23 cellular contexts compared by ENCODE assay signal in the genomic region with DNA sequence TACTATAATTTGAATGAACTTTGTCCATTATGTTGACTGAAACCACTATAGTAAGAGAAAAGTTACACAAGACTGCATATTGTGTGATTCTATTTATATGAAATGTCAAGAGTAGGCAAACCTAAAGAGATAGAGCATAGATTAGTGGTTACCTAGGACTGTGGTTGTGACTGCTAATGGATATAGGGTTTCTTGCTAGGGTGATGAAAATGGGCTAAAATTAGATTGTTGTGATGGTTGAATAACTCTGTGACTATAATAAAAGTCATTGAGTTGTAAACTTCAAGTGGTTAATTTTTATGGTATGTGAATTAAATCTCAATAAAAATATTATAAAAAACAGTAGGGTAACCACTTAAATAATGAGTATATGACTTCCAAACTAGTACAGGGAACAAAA.
DNase-seq lines count a peak whose midpoint lies in the region; ATAC-seq, FAIRE-seq and TF ChIP-seq lines count a peak whose summit lies in the region.
"Had no signal": no experiment of that assay in that cellular context is flagged by ENCODE, and none has a peak within 500 bp of the region (broad histone marks: within the 10 kb centered on the region; RNA-seq: fewer than 3 reads in every experiment).

No MANE protein-coding gene starts in this region.

- FAIRE-seq in islet of Langerhans (lab: Jason Lieb, UNC): peak; percentile 55
- FAIRE-seq: kidney had no signal

- CTCF ChIA-PET in GM10248 (lab: Yijun Ruan, JAX): no interaction called here

- H3K4me3 Mint-ChIP-seq in osteocyte (ENCODE audit: unreplicated experiment): no peak overlapping the region
- H3K4me3 Mint-ChIP-seq: activated B cell treated with CpG ODN at 0.5 μM for 24 hours; activated T-cell treated with anti-CD3 and anti-CD28 coated beads, Interleukin-2, amount 50 U/mL, for 24 hours; dendritic cell treated with granulocyte-macrophage colony-stimulating factor and Interleukin-4, amounts not matched to agents 40 ng/mL and 50 ng/mL, for 4 days; endodermal cell; IgD-negative memory B cell had no signal

- DNase-seq in DMS79 treated with DMSO at 0.1 percent for 48 hours (lab: John Stamatoyannopoulos, UW) (peak; percentile 42), DMS79 (lab: John Stamatoyannopoulos, UW) (no peak), NCI-H146 treated with DMSO at 0.1 percent for 48 hours (lab: John Stamatoyannopoulos, UW; ENCODE audit: unreplicated experiment) (peak; percentile 86), GM10248 (ENCODE audit: extremely low spot score) (no peak), osteocyte (ENCODE audit: extremely low spot score, unreplicated experiment) (no peak)
- DNase-seq: activated B cell treated with CpG ODN at 0.5 μM for 24 hours; activated T-cell treated with anti-CD3 and anti-CD28 coated beads, Interleukin-2, amount 50 U/mL, for 24 hours; body of pancreas; C1 segment of cervical spinal cord; endodermal cell; head of caudate nucleus; kidney; NCI-H1436; NCI-H82; posterior cingulate gyrus; SK-N-SH; stimulated activated naive CD4-positive, alpha-beta T cell; upper lobe of left lung had no signal

- no peaks in the 10 kb centered on the region for H3K27me3 Mint-ChIP-seq in osteocyte (ENCODE audit: unreplicated experiment)
- H3K27me3 Mint-ChIP-seq: activated B cell treated with CpG ODN at 0.5 μM for 24 hours; activated T-cell treated with anti-CD3 and anti-CD28 coated beads, Interleukin-2, amount 50 U/mL, for 24 hours; dendritic cell treated with granulocyte-macrophage colony-stimulating factor and Interleukin-4, amounts not matched to agents 40 ng/mL and 50 ng/mL, for 4 days; IgD-negative memory B cell had no signal

- no peaks in the 10 kb centered on the region for H3K9me3 Mint-ChIP-seq in osteocyte (ENCODE audit: unreplicated experiment)
- H3K9me3 Mint-ChIP-seq: activated B cell treated with CpG ODN at 0.5 μM for 24 hours; dendritic cell treated with granulocyte-macrophage colony-stimulating factor and Interleukin-4, amounts not matched to agents 40 ng/mL and 50 ng/mL, for 4 days; endodermal cell had no signal

- no peak overlapping the region for H3K27ac Mint-ChIP-seq in osteocyte (ENCODE audit: unreplicated experiment)
- H3K27ac Mint-ChIP-seq: activated B cell treated with CpG ODN at 0.5 μM for 24 hours; activated T-cell treated with anti-CD3 and anti-CD28 coated beads, Interleukin-2, amount 50 U/mL, for 24 hours; dendritic cell treated with granulocyte-macrophage colony-stimulating factor and Interleukin-4, amounts not matched to agents 40 ng/mL and 50 ng/mL, for 4 days; endodermal cell; IgD-negative memory B cell had no signal

- no peaks in the 10 kb centered on the region for H3K36me3 Mint-ChIP-seq in osteocyte (ENCODE audit: unreplicated experiment)
- H3K36me3 Mint-ChIP-seq: IgD-negative memory B cell had no signal

- ATAC-seq in HG03175 (IDR thresholded peaks at IDR 0.05; ENCODE audit: unreplicated experiment) (peak; percentile 35), GM18873 (IDR thresholded peaks at IDR 0.05; ENCODE audit: low FRiP score, unreplicated experiment) (no peak)
- ATAC-seq: body of pancreas had no signal

- TF ChIP-seq CTCF in GM10248 (IDR thresholded peaks at IDR 0.05; ENCODE audit: control extremely low read depth, extremely low read depth, low read depth, missing control alignments) (no peak), osteocyte (IDR thresholded peaks at IDR 0.05) (no peak)

- H3K4me1 Mint-ChIP-seq in osteocyte (ENCODE audit: unreplicated experiment): no peaks in the 10 kb centered on the region
- H3K4me1 Mint-ChIP-seq: endodermal cell had no signal

- POLR2A ChIA-PET in GM10248 (lab: Yijun Ruan, JAX): no interaction called here

Comparison
In these comparisons a context has a peak if more than half of its experiments do, and no peak if none do; other contexts are left out.
1. DNase-seq: peak in DMS79 treated with DMSO at 0.1 percent for 48 hours (single experiment) and NCI-H146 treated with DMSO at 0.1 percent for 48 hours (single experiment); none in DMS79 (single experiment), GM10248 (single experiment) and osteocyte (single experiment).